In genomic region chr3:158771577-158771976, GRCh38 we compare ENCODE assay signal across 18 cellular contexts. TPM values are rescaled to one million over a fixed set of nuclear protein-coding genes. Genes with fewer than 3 reads are reported as not detected.
DNase-seq lines count a peak whose midpoint lies in the region; ATAC-seq, FAIRE-seq and TF ChIP-seq lines count a peak whose summit lies in the region.
"Had no signal": no experiment of that assay in that cellular context is flagged by ENCODE, and none has a peak within 500 bp of the region (broad histone marks: within the 10 kb centered on the region; RNA-seq: fewer than 3 reads in every experiment).

No MANE protein-coding gene starts in this region.

- H3K4me3 ChIP-seq in Caco-2 (ENCODE audit: low read depth, low read length) = no peak overlapping the region
- no peak overlapping the region for H3K4me3 ChIP-seq in body of pancreas
- no peak overlapping the region for H3K4me3 ChIP-seq in left lung
- no peak overlapping the region for H3K4me3 ChIP-seq in transverse colon
- no peak overlapping the region for H3K4me3 ChIP-seq in heart right ventricle

- POLR2A ChIA-PET in Caco-2 (lab: Charles Lee) = no interaction called here
- POLR2A ChIA-PET in activated CD4-positive, alpha-beta T cell treated with anti-CD3 and anti-CD28 coated beads, Interleukin-2, amount 10 ng/mL, durations not matched to agents 7 days and 5 days (lab: Charles Lee) = no interaction called here

- TF ChIP-seq CTCF in Caco-2 (IDR thresholded peaks at IDR 0.05; ENCODE audit: insufficient read depth in 1 of 2, low read depth in 1 of 2, low read length in 1 of 2, severe bottlenecking in 1 of 2, unreplicated experiment in 1 of 2) = no peak
- no peak for TF ChIP-seq CTCF in body of pancreas (IDR thresholded peaks at IDR 0.05)
- TF ChIP-seq CTCF in left lung (IDR thresholded peaks at IDR 0.05) = no peak
- TF ChIP-seq CTCF in transverse colon (IDR thresholded peaks at IDR 0.05) = no peak
- TF ChIP-seq CTCF in heart right ventricle (IDR thresholded peaks at IDR 0.05) = no peak

- H3K27ac Mint-ChIP-seq in Caco-2 (ENCODE audit: unreplicated experiment) = peak overlapping the region; percentile 48
- no peak overlapping the region for H3K27ac Mint-ChIP-seq in activated CD4-positive, alpha-beta T cell treated with anti-CD3 and anti-CD28 coated beads, Interleukin-2, amount 10 ng/mL, durations not matched to agents 7 days and 5 days
- H3K27ac Mint-ChIP-seq: CD14-positive monocyte, HFFc6 had no signal

- ATAC-seq in body of pancreas (no peak), left lung (peak; percentile 23), heart right ventricle (no peak)

- CTCF ChIA-PET in Caco-2 (lab: Charles Lee) = interaction anchor here (0.6 kb wide), 1 partner anchor 244 kb away, joined by 3 read pairs; no protein-coding TSS in a partner anchor
- CTCF ChIA-PET in activated CD4-positive, alpha-beta T cell treated with anti-CD3 and anti-CD28 coated beads, Interleukin-2, amount 10 ng/mL, durations not matched to agents 7 days and 5 days (lab: Charles Lee) = no interaction called here

- H3K9me3 ChIP-seq in Caco-2 = no peaks in the 10 kb centered on the region
- H3K9me3 ChIP-seq in body of pancreas = no peaks in the 10 kb centered on the region
- no peaks in the 10 kb centered on the region for H3K9me3 ChIP-seq in left lung
- no peaks in the 10 kb centered on the region for H3K9me3 ChIP-seq in transverse colon
- no peaks in the 10 kb centered on the region for H3K9me3 ChIP-seq in heart right ventricle

- no peak for DNase-seq in Caco-2
- no peak for DNase-seq in body of pancreas
- no peak for DNase-seq in left lung
- no peak for DNase-seq in transverse colon
- DNase-seq in activated CD4-positive, alpha-beta T cell treated with anti-CD3 and anti-CD28 coated beads, Interleukin-2, amount 10 ng/mL, durations not matched to agents 7 days and 5 days = no peak
- DNase-seq in GM19239 (ENCODE audit: insufficient read length, low spot score) = no peak
- no peak for DNase-seq in heart right ventricle
- DNase-seq in NCI-H1694 (lab: John Stamatoyannopoulos, UW) = no peak
- DNase-seq: COR-L47, HFFc6, Karpas-422, NCI-H1105 treated with DMSO at 0.1 percent for 48 hours, NCI-H1930, NCI-H748 treated with DMSO at 0.1 percent for 48 hours had no signal

- H3K36me3 Mint-ChIP-seq in Caco-2 (ENCODE audit: insufficient read depth, unreplicated experiment) = no peaks in the 10 kb centered on the region
- H3K36me3 Mint-ChIP-seq in activated CD4-positive, alpha-beta T cell treated with anti-CD3 and anti-CD28 coated beads, Interleukin-2, amount 10 ng/mL, durations not matched to agents 7 days and 5 days (ENCODE audit: low read depth) = no peaks in the 10 kb centered on the region

- H3K4me3 Mint-ChIP-seq in Caco-2 (ENCODE audit: unreplicated experiment) = no peak overlapping the region
- H3K4me3 Mint-ChIP-seq in activated CD4-positive, alpha-beta T cell treated with anti-CD3 and anti-CD28 coated beads, Interleukin-2, amount 10 ng/mL, durations not matched to agents 7 days and 5 days = no peak overlapping the region
- H3K4me3 Mint-ChIP-seq: CD14-positive monocyte, HFFc6 had no signal

- peaks cover 61% of the 10 kb centered on the region for H3K4me1 ChIP-seq in Caco-2
- H3K4me1 ChIP-seq in body of pancreas = peaks cover 20% of the 10 kb centered on the region
- peaks cover 28 to 38% of the 10 kb centered on the region in 2 donors for H3K4me1 ChIP-seq in left lung
- H3K4me1 ChIP-seq in transverse colon = peaks cover 7 to 92% (median 33%) of the 10 kb centered on the region in 4 donors
- H3K4me1 ChIP-seq in heart right ventricle = peaks cover 5 to 51% (median 37%) of the 10 kb centered on the region in 9 donors

- 69 to 85% methylated on average over 1 of the region's 1 CpG for WGBS in body of pancreas, 2 donors
- 93% methylated on average over 1 of the region's 1 CpG; no CpG with 5 or more reads in 1 of the 2 donors for WGBS in transverse colon (ENCODE audit: low coverage in 1 of 2), 2 donors
- 93 to 96% methylated on average over 1 of the region's 1 CpG for WGBS in heart right ventricle, 2 donors

- H3K9me3 Mint-ChIP-seq in Caco-2 (ENCODE audit: unreplicated experiment) = peaks cover 14% of the 10 kb centered on the region
- no peaks in the 10 kb centered on the region for H3K9me3 Mint-ChIP-seq in activated CD4-positive, alpha-beta T cell treated with anti-CD3 and anti-CD28 coated beads, Interleukin-2, amount 10 ng/mL, durations not matched to agents 7 days and 5 days
- H3K9me3 Mint-ChIP-seq: CD14-positive monocyte, HFFc6 had no signal

- H3K27me3 Mint-ChIP-seq in Caco-2 (ENCODE audit: insufficient read depth, unreplicated experiment) = no peaks in the 10 kb centered on the region
- H3K27me3 Mint-ChIP-seq in activated CD4-positive, alpha-beta T cell treated with anti-CD3 and anti-CD28 coated beads, Interleukin-2, amount 10 ng/mL, durations not matched to agents 7 days and 5 days = no peaks in the 10 kb centered on the region

- TF ChIP-seq POLR2A in body of pancreas (IDR thresholded peaks at IDR 0.05) (no peak), transverse colon (IDR thresholded peaks at IDR 0.05) (no peak)

- no TSS peak for BruUV-seq in Caco-2 (replicated peaks; lab: Mats Ljungman, UMichigan)

- peaks cover 57% of the 10 kb centered on the region for H3K4me1 Mint-ChIP-seq in Caco-2 (ENCODE audit: low read depth, unreplicated experiment)
- H3K4me1 Mint-ChIP-seq in activated CD4-positive, alpha-beta T cell treated with anti-CD3 and anti-CD28 coated beads, Interleukin-2, amount 10 ng/mL, durations not matched to agents 7 days and 5 days = peaks cover 4% of the 10 kb centered on the region

- intact Hi-C loops in Caco-2 (cut with micrococcal nuclease; ENCODE audit: unreplicated experiment) (no loop called here), body of pancreas (cut with DNase I) (no loop called here), left lung (cut with DNase I) (no loop called here), transverse colon (cut with DNase I; ENCODE audit: low total_unique reads) (no loop called here), heart right ventricle (cut with DNase I) (loop anchor here in 1 of 10 donors (5.0 kb wide), 1 partner anchor 39 kb away; the partner anchor contains the start of gene RARRES1)

- peak overlapping the region in 3 of 4 donors; percentile 19 to 36 (median 35) for H3K27ac ChIP-seq in body of pancreas
- H3K27ac ChIP-seq in left lung = peak overlapping the region in 1 of 2 donors; percentile 8
- H3K27ac ChIP-seq in transverse colon = peak overlapping the region in 3 of 4 donors; percentile 17 to 77 (median 24)
- H3K27ac ChIP-seq in heart right ventricle = no peak overlapping the region

- no peak for TF ChIP-seq EP300 in transverse colon (IDR thresholded peaks at IDR 0.05; ENCODE audit: low read depth)

- FAIRE-seq in GM19239 (lab: Jason Lieb, UNC) = no peak
- FAIRE-seq: A204.1, H54 had no signal

- no peaks in the 10 kb centered on the region for H3K27me3 ChIP-seq in Caco-2 (replicated peaks; ENCODE audit: control insufficient read depth, insufficient read depth, low read length)
- H3K27me3 ChIP-seq in body of pancreas = no peaks in the 10 kb centered on the region
- H3K27me3 ChIP-seq in left lung = no peaks in the 10 kb centered on the region
- no peaks in the 10 kb centered on the region for H3K27me3 ChIP-seq in transverse colon
- no peaks in the 10 kb centered on the region for H3K27me3 ChIP-seq in heart right ventricle

- no peaks in the 10 kb centered on the region for H3K36me3 ChIP-seq in Caco-2 (ENCODE audit: control insufficient read depth, insufficient read depth, low read length)
- no peaks in the 10 kb centered on the region for H3K36me3 ChIP-seq in body of pancreas (replicated peaks in 1 of 2; ENCODE audit: insufficient read depth in 1 of 2, low read depth in 2 of 2)
- no peaks in the 10 kb centered on the region for H3K36me3 ChIP-seq in left lung
- H3K36me3 ChIP-seq in transverse colon = no peaks in the 10 kb centered on the region
- H3K36me3 ChIP-seq in heart right ventricle = no peaks in the 10 kb centered on the region

- in situ Hi-C loops in transverse colon (cut with MboI; ENCODE audit: low pct_ligation_motif_present in 1 of 4, low pct_unique_long_range_greater_than_20kb in 1 of 4, low sequenced_read_pairs in 3 of 4) = no loop called here

RNA-seq across cellular contexts. Expression of gene MFSD1, which starts 30.3 kb away (rescaled TPM):
- 15.4 and 16.9 TPM in 2 replicates for total RNA-seq in Caco-2 (2022)
- total RNA-seq in body of pancreas = 10 to 100 TPM; 33.3 to 54.2 TPM
- total RNA-seq in left lung = 100 to 1,000 TPM in 1 of 2 donors, 10 to 100 TPM in 1; 86.4 to 134 TPM
- 10 to 100 TPM in 3 of 4 donors, 1 to 10 TPM in 1; 9.2 to 86.6 (median 64.0) TPM for total RNA-seq in transverse colon
- total RNA-seq in activated CD4-positive, alpha-beta T cell treated with anti-CD3 and anti-CD28 coated beads, Interleukin-2, amount 10 ng/mL, durations not matched to agents 7 days and 5 days = 10 to 100 TPM; 25.1 to 30.5 TPM
- 10 to 100 TPM; 20.8 to 45.5 (median 23.9) TPM for total RNA-seq in heart right ventricle
- polyA plus RNA-seq in heart right ventricle = 10 to 100 TPM; 11.3 to 26.4 TPM

RNA-seq across cellular contexts. Expression of gene RARRES1, which starts 39.3 kb away (rescaled TPM):
- total RNA-seq in Caco-2 (2022) (7.6 and 9.0 TPM in 2 replicates), body of pancreas (10 to 100 TPM in 1 of 2 donors, 1 to 10 TPM in 1; 3.0 to 18.4 TPM), left lung (100 to 1,000 TPM in 1 of 2 donors, 10 to 100 TPM in 1; 52.4 to 131 TPM), transverse colon (10 to 100 TPM in 2 of 4 donors, 1 to 10 TPM in 2; 3.4 to 71.5 (median 30.2) TPM), heart right ventricle (10 to 100 TPM in 3 of 10 donors, 1 to 10 TPM in 4, under 1 TPM in 3; 0.32 to 99.0 (median 2.2) TPM)
- total RNA-seq in activated CD4-positive, alpha-beta T cell treated with anti-CD3 and anti-CD28 coated beads, Interleukin-2, amount 10 ng/mL, durations not matched to agents 7 days and 5 days = not detected
- 10 to 100 TPM in 1 of 2 donors, 1 to 10 TPM in 1; 5.4 to 23.3 TPM for polyA plus RNA-seq in heart right ventricle
- total RNA-seq: NCI-H460 had no signal
- polyA plus RNA-seq: CD14-positive monocyte had no signal

Comparison
In these comparisons a context has a peak if more than half of its experiments do, and no peak if none do; other contexts are left out.
1. H3K27ac ChIP-seq: peak in body of pancreas (3 of 4) and transverse colon (3 of 4); none in heart right ventricle (0 of 10).